ENCODE assay signal across 19 cellular contexts in genomic region chr3:133268772-133269171, GRCh38.
DNase-seq lines count a peak whose midpoint lies in the region; ATAC-seq and TF ChIP-seq lines count a peak whose summit lies in the region.
"Had no signal": no experiment of that assay in that cellular context is flagged by ENCODE, and none has a peak within 500 bp of the region (broad histone marks: within the 10 kb centered on the region; RNA-seq: fewer than 3 reads in every experiment).

No MANE protein-coding gene starts in this region.

- ATAC-seq in WTC11 = no peak
- ATAC-seq: activated CD4-positive, CD25-positive, alpha-beta regulatory T cell treated with anti-CD3 and anti-CD28 coated beads, Interleukin-2, amount 50 U/mL, for 24 hours; body of pancreas had no signal

- no peaks in the 10 kb centered on the region for H3K27me3 Mint-ChIP-seq in WTC11 (ENCODE audit: low read depth)

- DNase-seq in DMS 273 (lab: John Stamatoyannopoulos, UW; ENCODE audit: unreplicated experiment) = peak; percentile 92
- DNase-seq in NCI-H1105 treated with DMSO at 0.1 percent for 48 hours (lab: John Stamatoyannopoulos, UW) = peak; percentile 55
- peak; percentile 77 for DNase-seq in NCI-H82 (lab: John Stamatoyannopoulos, UW)
- DNase-seq in inferior parietal cortex (ENCODE audit: extremely low spot score) = peak; percentile 56
- DNase-seq in mesenteric fat pad (ENCODE audit: low spot score) = no peak
- DNase-seq in WTC11 (ENCODE audit: low spot score) = no peak
- no peak for DNase-seq in NCI-H2227 (lab: John Stamatoyannopoulos, UW; ENCODE audit: unreplicated experiment)
- DNase-seq: activated CD4-positive, alpha-beta T cell treated with anti-CD3 and anti-CD28 coated beads, Interleukin-2, amount 50 U/mL, for 48 hours; activated naive CD4-positive, alpha-beta T cell treated with anti-CD3 and anti-CD28 coated beads for 36 hours; adrenal gland; body of pancreas; EL; Kasumi-1; kidney glomerular epithelial cell; RPMI8226; stimulated activated CD4-positive, alpha-beta T cell treated with anti-CD3 and anti-CD28 coated beads, Interleukin-2, amount 100 ng/mL, for 24 hours; trophoblast cell had no signal

- H3K27ac Mint-ChIP-seq in WTC11 = no peak overlapping the region
- H3K27ac Mint-ChIP-seq: activated naive CD4-positive, alpha-beta T cell treated with anti-CD3 and anti-CD28 coated beads for 36 hours had no signal

- POLR2A ChIA-PET in WTC11 (lab: Charles Lee) = no interaction called here

- no peaks in the 10 kb centered on the region for H3K36me3 Mint-ChIP-seq in WTC11

- peaks cover 18% of the 10 kb centered on the region for H3K4me1 Mint-ChIP-seq in WTC11
- H3K4me1 Mint-ChIP-seq: neural crest cell had no signal

- TF ChIP-seq CTCF in WTC11 (IDR thresholded peaks at IDR 0.05) = no peak

- no peak overlapping the region for H3K4me3 Mint-ChIP-seq in WTC11
- H3K4me3 Mint-ChIP-seq: activated naive CD4-positive, alpha-beta T cell treated with anti-CD3 and anti-CD28 coated beads for 36 hours; neural crest cell had no signal

- H3K9me3 Mint-ChIP-seq in WTC11 = 0 out of 2 replicates have a peak, but pooled peaks cover 6% of the 10 kb centered on the region
- H3K9me3 Mint-ChIP-seq: activated naive CD4-positive, alpha-beta T cell treated with anti-CD3 and anti-CD28 coated beads for 36 hours had no signal

- CTCF ChIA-PET in WTC11 (lab: Charles Lee) = no interaction called here

TF ChIP-seq in WTC11, 78 proteins besides CTCF, POLR2A, EP300 and RAD21:
- TF ChIP-seq ZBTB43 (CRISPR knock-in tag; IDR thresholded peaks at IDR 0.05) (no peak), ZNF425 (CRISPR knock-in tag; conservative IDR thresholded peaks at IDR 0.05) (no peak), TEAD4 (CRISPR knock-in tag; IDR thresholded peaks at IDR 0.05) (no peak), E2F4 (CRISPR knock-in tag; IDR thresholded peaks at IDR 0.05; ENCODE audit: borderline replicate concordance, low read depth) (no peak), CDX4 (CRISPR knock-in tag; IDR thresholded peaks at IDR 0.05; ENCODE audit: borderline replicate concordance) (no peak), JUN (CRISPR knock-in tag; IDR thresholded peaks at IDR 0.05) (no peak), PREB (CRISPR knock-in tag; IDR thresholded peaks at IDR 0.05; ENCODE audit: borderline replicate concordance) (no peak), ZNF232 (CRISPR knock-in tag; IDR thresholded peaks at IDR 0.05) (no peak), ELF4 (CRISPR knock-in tag; IDR thresholded peaks at IDR 0.05; ENCODE audit: low read depth) (no peak), ZNF317 (CRISPR knock-in tag; IDR thresholded peaks at IDR 0.05; ENCODE audit: borderline replicate concordance, low read depth) (no peak), ZNF396 (CRISPR knock-in tag; IDR thresholded peaks at IDR 0.05; ENCODE audit: borderline replicate concordance) (no peak)

Comparison
In these comparisons a context has a peak if more than half of its experiments do, and no peak if none do; other contexts are left out.
1. DNase-seq: peak in DMS 273 (single experiment), NCI-H1105 treated with DMSO at 0.1 percent for 48 hours (single experiment), NCI-H82 (single experiment) and inferior parietal cortex (single experiment); none in mesenteric fat pad (single experiment), WTC11 (single experiment) and NCI-H2227 (single experiment).